In genomic region chr2:190200603-190201002, GRCh38 we compare ENCODE assay signal across 24 cellular contexts.
DNase-seq lines count a peak whose midpoint lies in the region; ATAC-seq, FAIRE-seq and TF ChIP-seq lines count a peak whose summit lies in the region.
"Had no signal": no experiment of that assay in that cellular context is flagged by ENCODE, and none has a peak within 500 bp of the region (broad histone marks: within the 10 kb centered on the region; RNA-seq: fewer than 3 reads in every experiment).

No MANE protein-coding gene starts in this region.

- H2AFZ ChIP-seq in K562 (ENCODE audit: low read depth, low read length) (no peak overlapping the region), hepatocyte (no peak overlapping the region)

- no peak for TF ChIP-seq EP300 in K562 (IDR thresholded peaks at IDR 0.05; ENCODE audit: low read length)

- H3K4me3 Mint-ChIP-seq in nephron, result no peak overlapping the region
- H3K4me3 Mint-ChIP-seq: B cell; CD4-positive, alpha-beta T cell; CD8-positive, alpha-beta T cell had no signal

- H3K4me2 ChIP-seq in K562 (ENCODE audit: insufficient read depth, low read length) (no peak overlapping the region; the same call in 1 of the 2 replicates), hepatocyte (peak overlapping the region; percentile 7)
- H3K4me2 ChIP-seq: A549; BLaER1 treated with 17β-estradiol and CSF1 and Interleukin-3, amounts not matched to agents 10 nM and 100 nM had no signal

- H3K79me2 ChIP-seq in K562 (ENCODE audit: control insufficient read depth, insufficient read depth, low read length) (peaks cover 59% of the 10 kb centered on the region), hepatocyte (peaks cover 2% of the 10 kb centered on the region)

- no peak overlapping the region for H3K9ac ChIP-seq in K562 (ENCODE audit: insufficient read depth in 1 of 2, low read depth in 2 of 2, low read length in 2 of 2)
- H3K9ac ChIP-seq: BLaER1 treated with 17β-estradiol and CSF1 and Interleukin-3, amounts not matched to agents 10 nM and 100 nM had no signal

- intact Hi-C loops in K562 (cut with micrococcal nuclease) (no loop called here), spleen (cut with DNase I; ENCODE audit: low total_unique reads) (no loop called here)

- H4K20me1 ChIP-seq in K562 (replicated peaks; ENCODE audit: control insufficient read depth, insufficient read depth, low read length) (no peaks in the 10 kb centered on the region), hepatocyte (ENCODE audit: insufficient read depth, poor library complexity, severe bottlenecking) (no peaks in the 10 kb centered on the region)
- H4K20me1 ChIP-seq: BLaER1 treated with 17β-estradiol and CSF1 and Interleukin-3, amounts not matched to agents 10 nM and 100 nM had no signal

- TF ChIP-seq CTCF in HEK293 (tag by site-specific recombination; IDR thresholded peaks at IDR 0.05), result no peak
- no peak for TF ChIP-seq CTCF in K562 (IDR thresholded peaks at IDR 0.05 in 2 of 3, conservative IDR thresholded peaks at IDR 0.05 in 1 of 3; ENCODE audit: insufficient read depth in 2 of 3, low read depth in 1 of 3, low read length in 3 of 3)
- TF ChIP-seq CTCF in hepatocyte (IDR thresholded peaks at IDR 0.05; ENCODE audit: poor library complexity), result no peak
- no peak for TF ChIP-seq CTCF in nephron (IDR thresholded peaks at IDR 0.05; ENCODE audit: unreplicated experiment in 3 of 3)
- TF ChIP-seq CTCF in spleen (IDR thresholded peaks at IDR 0.05 in 8 of 11, conservative IDR thresholded peaks at IDR 0.05 in 3 of 11), result no peak

- H3K9me3 ChIP-seq in HEK293 (ENCODE audit: control insufficient read depth, insufficient read depth, low read depth, low read length), result no peaks in the 10 kb centered on the region
- no peaks in the 10 kb centered on the region for H3K9me3 ChIP-seq in K562 (replicated peaks; ENCODE audit: control insufficient read depth, insufficient read depth, low read depth, low read length)
- H3K9me3 ChIP-seq in hepatocyte (ENCODE audit: low read depth), result no peaks in the 10 kb centered on the region
- no peaks in the 10 kb centered on the region for H3K9me3 ChIP-seq in spleen
- H3K9me3 ChIP-seq: A549; BLaER1 treated with 17β-estradiol and CSF1 and Interleukin-3, amounts not matched to agents 10 nM and 100 nM; Caco-2 had no signal

- H3K27me3 ChIP-seq in K562 (ENCODE audit: control insufficient read depth in 2 of 2, insufficient read depth in 2 of 2, low read length in 2 of 2) (no peaks in the 10 kb centered on the region), hepatocyte (no peaks in the 10 kb centered on the region), spleen (replicated peaks in 1 of 7) (no peaks in the 10 kb centered on the region)
- H3K27me3 ChIP-seq: BLaER1 treated with 17β-estradiol and CSF1 and Interleukin-3, amounts not matched to agents 10 nM and 100 nM had no signal

- H3K27ac ChIP-seq in HEK293 (ENCODE audit: extremely low read depth, low read depth, low read length), result no peak overlapping the region
- no peak overlapping the region; the same call in 2 of the 3 replicates for H3K27ac ChIP-seq in K562 (ENCODE audit: extremely low read depth, low read depth, low read length)
- H3K27ac ChIP-seq in hepatocyte, result no peak overlapping the region
- H3K27ac ChIP-seq in spleen, result no peak overlapping the region
- H3K27ac ChIP-seq: 22Rv1; A549; BLaER1 treated with 17β-estradiol and CSF1 and Interleukin-3, amounts not matched to agents 10 nM and 100 nM; C4-2B had no signal

- POLR2A ChIA-PET in HEK293 (lab: Yijun Ruan, JAX), result no interaction called here
- POLR2A ChIA-PET in K562 (lab: Yijun Ruan, JAX), result interaction anchor here (1.0 kb wide), 1 partner anchor 13 kb away, joined by 3 read pairs; no protein-coding TSS in a partner anchor

- peaks cover 12% of the 10 kb centered on the region for H3K4me1 Mint-ChIP-seq in nephron

- CTCF ChIA-PET in HEK293 (lab: Yijun Ruan, JAX) (interaction anchor here (0.9 kb wide), 1 partner anchor 112 kb away, joined by 3 read pairs; no protein-coding TSS in a partner anchor), K562 (lab: Yijun Ruan, JAX; ENCODE audit: low intra/inter-chr PET ratio) (no interaction called here)

- no peaks in the 10 kb centered on the region for H3K9me1 ChIP-seq in K562 (ENCODE audit: control insufficient read depth, insufficient read depth, low read length)

- 14% methylated on average over 1 of the region's 1 CpG for WGBS in K562 (ENCODE audit: insufficient coverage, low coverage, missing lambda C conversion rate)
- WGBS in hepatocyte (ENCODE audit: low lambda C conversion rate, missing lambda C conversion rate), result 20% methylated on average over 1 of the region's 1 CpG
- WGBS in spleen, 5 donors, result 63 to 86% (median 83%) methylated on average over 1 of the region's 1 CpG

- H3K36me3 Mint-ChIP-seq in nephron (ENCODE audit: low read depth), result peaks cover 44% of the 10 kb centered on the region

- H3K36me3 ChIP-seq in HEK293 (ENCODE audit: control insufficient read depth in 2 of 2, insufficient read depth in 1 of 2, low read length in 2 of 2) (peaks cover 0 to 9% of the 10 kb centered on the region in 2 experiments; a peak in 1 of 3 replicates), K562 (ENCODE audit: control insufficient read depth, insufficient read depth, low read length) (peaks cover 87% of the 10 kb centered on the region), hepatocyte (replicated peaks; ENCODE audit: insufficient read depth, low read depth) (peaks cover 4% of the 10 kb centered on the region), spleen (peaks cover 0 to 66% (median 9%) of the 10 kb centered on the region in 6 donors)

- no TSS peak for BruUV-seq in K562 (replicated peaks; lab: Mats Ljungman, UMichigan)

- ATAC-seq in K562 (0 out of 3 replicates have a peak, but pooled peaks have one; percentile 15), HG03045 (IDR thresholded peaks at IDR 0.05; ENCODE audit: unreplicated experiment) (no peak)
- ATAC-seq: A549; CD8-positive, alpha-beta T cell; GM12878 had no signal

- no peak overlapping the region for H3K4me3 ChIP-seq in HEK293 (ENCODE audit: low read depth, low read length)
- no peak overlapping the region for H3K4me3 ChIP-seq in K562
- H3K4me3 ChIP-seq in hepatocyte, result no peak overlapping the region
- no peak overlapping the region for H3K4me3 ChIP-seq in spleen
- H3K4me3 ChIP-seq: A549; BLaER1 treated with 17β-estradiol and CSF1 and Interleukin-3, amounts not matched to agents 10 nM and 100 nM; GM12878 had no signal

- H3K27ac Mint-ChIP-seq in nephron, result peak overlapping the region in 2 of 3 experiments; percentile 16 to 58
- H3K27ac Mint-ChIP-seq: B cell; CD4-positive, alpha-beta T cell; CD8-positive, alpha-beta T cell had no signal

- no peaks in the 10 kb centered on the region for H3K27me3 Mint-ChIP-seq in nephron (ENCODE audit: low read depth)
- H3K27me3 Mint-ChIP-seq: B cell; CD4-positive, alpha-beta T cell had no signal

- DNase-seq in K562 (ENCODE audit: extremely low read depth in 1 of 4, low spot score in 3 of 4), result no peak
- DNase-seq in hepatocyte (ENCODE audit: low spot score), result no peak
- DNase-seq in spleen, result no peak
- DNase-seq in G401 (ENCODE audit: low spot score), result no peak
- DNase-seq in HUDEP-2 (lab: John Stamatoyannopoulos, UW; ENCODE audit: unreplicated experiment in 76 of 76), result no peak
- DNase-seq: AML-193; Caco-2; Calu3; CD4-positive, alpha-beta T cell; CD8-positive, alpha-beta T cell; DMS79 treated with DMSO at 0.1 percent for 48 hours; GDM1 had no signal

- no peak for FAIRE-seq in K562 (lab: Jason Lieb, UNC)
- FAIRE-seq: A549, D721Med, GM12878, GM12892, GM18507 had no signal

- H3K4me1 ChIP-seq in HEK293 (ENCODE audit: control insufficient read depth, insufficient read depth, low read length), result peaks cover 21% of the 10 kb centered on the region
- H3K4me1 ChIP-seq in K562 (replicated peaks in 1 of 2; ENCODE audit: control insufficient read depth in 2 of 2, insufficient read depth in 2 of 2, low read length in 2 of 2), result peaks cover 0 to 9% of the 10 kb centered on the region in 2 experiments; a peak in 3 of 5 replicates
- peaks cover 17% of the 10 kb centered on the region for H3K4me1 ChIP-seq in hepatocyte (ENCODE audit: insufficient read depth)
- H3K4me1 ChIP-seq in spleen, result no peaks in the 10 kb centered on the region
- H3K4me1 ChIP-seq: BLaER1 treated with 17β-estradiol and CSF1 and Interleukin-3, amounts not matched to agents 10 nM and 100 nM had no signal

- TF ChIP-seq POLR2A in K562 (conservative IDR thresholded peaks at IDR 0.05) (no peak), spleen (IDR thresholded peaks at IDR 0.05) (no peak)

- H3K9me3 Mint-ChIP-seq in nephron, result no peaks in the 10 kb centered on the region
- H3K9me3 Mint-ChIP-seq: CD4-positive, alpha-beta T cell; CD8-positive, alpha-beta T cell had no signal

- no peaks in the 10 kb centered on the region for H3K9me2 ChIP-seq in hepatocyte (replicated peaks; ENCODE audit: insufficient read depth)

- in situ Hi-C loops in K562 (cut with MboI) (no loop called here), G401 (cut with HindIII; ENCODE audit: low sequenced_read_pairs) (no loop called here)

- no peak for TF ChIP-seq RAD21 in K562 (CRISPR knock-in tag; conservative IDR thresholded peaks at IDR 0.05 in 1 of 2, IDR thresholded peaks at IDR 0.05 in 1 of 2)

TF ChIP-seq in HEK293, 187 proteins besides CTCF, POLR2A, EP300 and RAD21 (continues in another document):
- TF ChIP-seq ZSCAN4 (tag by site-specific recombination; IDR thresholded peaks at IDR 0.05), result no peak
- TF ChIP-seq ZBTB48 (tag by site-specific recombination; IDR thresholded peaks at IDR 0.05), result no peak
- TF ChIP-seq ZNF76 (tag by site-specific recombination; IDR thresholded peaks at IDR 0.05; ENCODE audit: borderline replicate concordance, low read depth), result no peak

TF ChIP-seq in K562, 482 proteins besides CTCF, POLR2A, EP300 and RAD21:
- TF ChIP-seq FOXJ2 (tag; IDR thresholded peaks at IDR 0.05) (no peak), HMBOX1 (IDR thresholded peaks at IDR 0.05) (0 out of 2 replicates have a peak, but pooled peaks have one; percentile 26), POLR2AphosphoS2 (IDR thresholded peaks at IDR 0.05; ENCODE audit: low read length) (0 out of 2 replicates have a peak, but pooled peaks have one; percentile 14), MAFG (tag; conservative IDR thresholded peaks at IDR 0.05) (no peak)
TF ChIP-seq in K562: peak in this region for 2.

Comparison
In these comparisons a context has a peak if more than half of its experiments do, and no peak if none do; other contexts are left out.
1. Of the 44 proteins assayed by ChIP-seq in both K562 and HEK293: peak only in K562: none; only in HEK293: TCF7L2; in both: none; in neither: 43.